In the genomic region with DNA sequence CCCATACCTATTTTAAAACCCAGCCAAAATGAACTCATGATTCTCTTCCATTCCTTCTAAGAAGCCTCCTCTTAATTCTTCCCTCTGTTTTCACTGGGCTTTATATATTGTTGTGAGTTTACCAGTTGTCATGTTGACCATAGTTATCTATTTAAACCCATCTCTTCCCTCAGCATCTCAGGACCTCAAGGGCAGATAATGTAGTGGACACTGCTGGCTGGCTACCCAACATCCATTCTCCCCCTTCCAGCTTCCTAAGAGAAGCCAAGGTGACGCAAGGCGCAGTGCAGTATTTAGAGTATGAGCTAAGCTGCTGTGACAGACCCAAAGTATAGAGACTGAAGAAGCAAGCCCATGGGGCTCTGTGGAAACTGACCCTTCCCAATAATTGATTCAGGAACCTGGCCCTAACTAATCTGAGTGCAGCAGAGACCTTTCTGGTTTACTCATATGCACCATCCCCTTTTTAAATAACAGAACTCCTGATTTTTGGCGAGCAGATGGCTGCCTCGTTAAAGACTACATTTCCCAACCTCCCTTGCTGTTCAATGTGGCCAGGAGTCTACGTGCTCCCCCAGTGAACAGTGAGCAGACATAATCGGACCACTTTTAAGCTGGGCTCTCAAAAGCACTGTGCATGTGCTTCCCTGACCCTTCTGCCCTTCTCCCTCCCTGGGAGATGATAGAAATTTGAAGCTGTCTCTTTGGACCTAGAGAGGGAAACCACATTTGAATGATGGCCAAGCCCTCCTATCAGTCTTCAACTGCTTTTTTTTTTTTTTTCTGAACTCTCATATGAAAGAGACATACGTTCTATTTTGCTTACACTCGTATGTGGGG, we compare ENCODE assay signal across 11 cellular contexts. TPM values are rescaled to one million over a fixed set of nuclear protein-coding genes. Genes with fewer than 3 reads are reported as not detected.
DNase-seq lines count a peak whose midpoint lies in the region; ATAC-seq and TF ChIP-seq lines count a peak whose summit lies in the region.
"Had no signal": no experiment of that assay in that cellular context is flagged by ENCODE, and none has a peak within 500 bp of the region (broad histone marks: within the 10 kb centered on the region; RNA-seq: fewer than 3 reads in every experiment).

No MANE protein-coding gene starts in this region.

- H3K27ac ChIP-seq in SJCRH30 (peak overlapping the region; percentile 63), skeletal muscle tissue (ENCODE audit: low read depth, low read length) (peak overlapping the region; percentile 44)
- H3K27ac ChIP-seq: neutrophil had no signal

- H3K27ac Mint-ChIP-seq in activated naive CD8-positive, alpha-beta T cell treated with anti-CD3 and anti-CD28 coated beads, Interleukin-2, amount 10 ng/mL, durations not matched to agents 7 days and 5 days, result peak overlapping the region; percentile 19
- H3K27ac Mint-ChIP-seq in activated naive CD8-positive, alpha-beta T cell treated with anti-CD3 and anti-CD28 coated beads, Interleukin-2, amount 50 U/mL, for 24 hours, result no peak overlapping the region
- H3K27ac Mint-ChIP-seq: activated CD8-positive, alpha-beta memory T cell treated with anti-CD3 and anti-CD28 coated beads, Interleukin-2, amount 10 ng/mL, durations not matched to agents 7 days and 5 days had no signal

- no peaks in the 10 kb centered on the region for H3K36me3 ChIP-seq in SJCRH30
- H3K36me3 ChIP-seq in skeletal muscle tissue (ENCODE audit: control insufficient read depth in 3 of 3, insufficient read depth in 3 of 3, low read length in 3 of 3), result no peaks in the 10 kb centered on the region
- H3K36me3 ChIP-seq: neutrophil had no signal

- POLR2A ChIA-PET in activated naive CD8-positive, alpha-beta T cell treated with anti-CD3 and anti-CD28 coated beads, Interleukin-2, amount 10 ng/mL, durations not matched to agents 7 days and 5 days (lab: Charles Lee), result no interaction called here

- H3K27me3 Mint-ChIP-seq in activated naive CD8-positive, alpha-beta T cell treated with anti-CD3 and anti-CD28 coated beads, Interleukin-2, amount 10 ng/mL, durations not matched to agents 7 days and 5 days, result peaks cover 4% of the 10 kb centered on the region
- H3K27me3 Mint-ChIP-seq in activated naive CD8-positive, alpha-beta T cell treated with anti-CD3 and anti-CD28 coated beads, Interleukin-2, amount 50 U/mL, for 24 hours, result peaks cover 2% of the 10 kb centered on the region

- no peaks in the 10 kb centered on the region for H3K9me3 Mint-ChIP-seq in activated naive CD8-positive, alpha-beta T cell treated with anti-CD3 and anti-CD28 coated beads, Interleukin-2, amount 10 ng/mL, durations not matched to agents 7 days and 5 days
- H3K9me3 Mint-ChIP-seq in activated naive CD8-positive, alpha-beta T cell treated with anti-CD3 and anti-CD28 coated beads, Interleukin-2, amount 50 U/mL, for 24 hours, result no peaks in the 10 kb centered on the region

- DNase-seq in activated naive CD8-positive, alpha-beta T cell treated with anti-CD3 and anti-CD28 coated beads, Interleukin-2, amount 10 ng/mL, durations not matched to agents 7 days and 5 days, result no peak
- no peak for DNase-seq in activated naive CD8-positive, alpha-beta T cell treated with anti-CD3 and anti-CD28 coated beads, Interleukin-2, amount 50 U/mL, for 24 hours
- peak in 1 of 2 experiments; percentile 20 for DNase-seq in SJCRH30
- DNase-seq in fibroblast of pulmonary artery (ENCODE audit: low read depth), result peak; percentile 50
- no peak for DNase-seq in AG08395 (ENCODE audit: low spot score)
- DNase-seq in activated CD4-positive, CD25-positive, alpha-beta regulatory T cell treated with anti-CD3 and anti-CD28 coated beads, Interleukin-2, amount 50 U/mL, for 72 hours, result no peak
- DNase-seq in DMS53 (lab: John Stamatoyannopoulos, UW), result no peak
- DNase-seq: activated CD8-positive, alpha-beta memory T cell treated with anti-CD3 and anti-CD28 coated beads, Interleukin-2, amount 10 ng/mL, durations not matched to agents 7 days and 5 days; NCI-H146 had no signal

- no peak for ATAC-seq in activated naive CD8-positive, alpha-beta T cell treated with anti-CD3 and anti-CD28 coated beads, Interleukin-2, amount 10 ng/mL, durations not matched to agents 7 days and 5 days (ENCODE audit: low read depth)
- ATAC-seq in activated naive CD8-positive, alpha-beta T cell treated with anti-CD3 and anti-CD28 coated beads, Interleukin-2, amount 50 U/mL, for 24 hours, result no peak
- ATAC-seq: activated CD8-positive, alpha-beta memory T cell treated with anti-CD3 and anti-CD28 coated beads, Interleukin-2, amount 10 ng/mL, durations not matched to agents 7 days and 5 days had no signal

- H3K27me3 ChIP-seq in SJCRH30 (no peaks in the 10 kb centered on the region), skeletal muscle tissue (ENCODE audit: control insufficient read depth in 3 of 3, insufficient read depth in 3 of 3, low read length in 3 of 3) (no peaks in the 10 kb centered on the region)
- H3K27me3 ChIP-seq: neutrophil had no signal

- H3K4me1 ChIP-seq in SJCRH30 (peaks cover 9% of the 10 kb centered on the region; the same call in 1 of the 2 replicates), skeletal muscle tissue (ENCODE audit: control insufficient read depth in 3 of 3, insufficient read depth in 3 of 3, low read length in 3 of 3) (peaks cover 0 to 13% (median 10%) of the 10 kb centered on the region in 3 donors)

- H3K4me3 Mint-ChIP-seq in activated naive CD8-positive, alpha-beta T cell treated with anti-CD3 and anti-CD28 coated beads, Interleukin-2, amount 10 ng/mL, durations not matched to agents 7 days and 5 days, result no peak overlapping the region
- no peak overlapping the region for H3K4me3 Mint-ChIP-seq in activated naive CD8-positive, alpha-beta T cell treated with anti-CD3 and anti-CD28 coated beads, Interleukin-2, amount 50 U/mL, for 24 hours
- H3K4me3 Mint-ChIP-seq: activated CD8-positive, alpha-beta memory T cell treated with anti-CD3 and anti-CD28 coated beads, Interleukin-2, amount 10 ng/mL, durations not matched to agents 7 days and 5 days had no signal

- H3K4me3 ChIP-seq in SJCRH30, result no peak overlapping the region
- no peak overlapping the region for H3K4me3 ChIP-seq in fibroblast of pulmonary artery (replicated peaks; ENCODE audit: low read depth, low read length)
- no peak overlapping the region for H3K4me3 ChIP-seq in skeletal muscle tissue (ENCODE audit: low read length in 3 of 3)

- H3K36me3 Mint-ChIP-seq in activated naive CD8-positive, alpha-beta T cell treated with anti-CD3 and anti-CD28 coated beads, Interleukin-2, amount 10 ng/mL, durations not matched to agents 7 days and 5 days, result no peaks in the 10 kb centered on the region
- no peaks in the 10 kb centered on the region for H3K36me3 Mint-ChIP-seq in activated naive CD8-positive, alpha-beta T cell treated with anti-CD3 and anti-CD28 coated beads, Interleukin-2, amount 50 U/mL, for 24 hours (ENCODE audit: low read depth)
- H3K36me3 Mint-ChIP-seq: activated CD8-positive, alpha-beta memory T cell treated with anti-CD3 and anti-CD28 coated beads, Interleukin-2, amount 10 ng/mL, durations not matched to agents 7 days and 5 days had no signal

- no peak for TF ChIP-seq CTCF in fibroblast of pulmonary artery (IDR thresholded peaks at IDR 0.05; ENCODE audit: low read length, missing control alignments)

- H3K9me3 ChIP-seq in SJCRH30 (replicated peaks), result no peaks in the 10 kb centered on the region
- no peaks in the 10 kb centered on the region for H3K9me3 ChIP-seq in skeletal muscle tissue (ENCODE audit: control insufficient read depth in 3 of 3, low read length in 3 of 3)
- H3K9me3 ChIP-seq: neutrophil had no signal

- peaks cover 4% of the 10 kb centered on the region for H3K4me1 Mint-ChIP-seq in activated naive CD8-positive, alpha-beta T cell treated with anti-CD3 and anti-CD28 coated beads, Interleukin-2, amount 10 ng/mL, durations not matched to agents 7 days and 5 days
- peaks cover 8% of the 10 kb centered on the region for H3K4me1 Mint-ChIP-seq in activated naive CD8-positive, alpha-beta T cell treated with anti-CD3 and anti-CD28 coated beads, Interleukin-2, amount 50 U/mL, for 24 hours
- H3K4me1 Mint-ChIP-seq: activated CD8-positive, alpha-beta memory T cell treated with anti-CD3 and anti-CD28 coated beads, Interleukin-2, amount 10 ng/mL, durations not matched to agents 7 days and 5 days had no signal

- H3K9ac ChIP-seq in skeletal muscle tissue (ENCODE audit: low read depth in 1 of 3, low read length in 3 of 3), result no peak overlapping the region

RNA-seq across cellular contexts. Expression of a gene that starts 28.1 kb away (rescaled TPM):
- total RNA-seq in activated naive CD8-positive, alpha-beta T cell treated with anti-CD3 and anti-CD28 coated beads, Interleukin-2, amount 10 ng/mL, durations not matched to agents 7 days and 5 days, result not detected
- 0.30 and 0.34 TPM in 2 replicates for total RNA-seq in SJCRH30 (2014; rRNA removed; shearing (Covaris generic))
- total RNA-seq in skeletal muscle tissue, result 12.5 TPM
- total RNA-seq: activated CD8-positive, alpha-beta memory T cell treated with anti-CD3 and anti-CD28 coated beads, Interleukin-2, amount 10 ng/mL, durations not matched to agents 7 days and 5 days had no signal

Comparison
In these comparisons a context has a peak if more than half of its experiments do, and no peak if none do; other contexts are left out.
1. RNA of a gene that starts 28.1 kb away (total RNA-seq): 12.5 TPM in skeletal muscle tissue (single experiment); 0.30 to 0.34 TPM in SJCRH30 and not detected in activated naive CD8-positive, alpha-beta T cell treated with anti-CD3 and anti-CD28 coated beads, Interleukin-2, amount 10 ng/mL, durations not matched to agents 7 days and 5 days; every median in the first group is over 10 times any median in the second.